Comparison of ENCODE assay signal across 1 cellular context in genomic region chr1:207040181-207040533, GRCh38.
TF ChIP-seq lines count a peak whose summit lies in the region.

No MANE protein-coding gene starts in this region.

TF ChIP-seq in K562, 482 proteins besides CTCF, POLR2A, EP300 and RAD21:
- TF ChIP-seq C11orf30 (IDR thresholded peaks at IDR 0.05; ENCODE audit: low read depth) (peak; percentile 49), HNRNPH1 (optimal IDR thresholded peaks at IDR 0.05; ENCODE audit: low read depth, low read length) (no peak), ZNF253 (CRISPR knock-in tag; conservative IDR thresholded peaks at IDR 0.05) (0 out of 2 replicates have a peak, but pooled peaks have one; percentile 16), KAT7 (CRISPR knock-in tag; IDR thresholded peaks at IDR 0.05; ENCODE audit: borderline replicate concordance) (no peak), ZNF316 (IDR thresholded peaks at IDR 0.05) (peak; percentile 63), GATAD2B (IDR thresholded peaks at IDR 0.05; ENCODE audit: borderline replicate concordance) (no peak), KDM1A (IDR thresholded peaks at IDR 0.05) (peak; percentile 68 to 79)
TF ChIP-seq in K562: peak in this region for 4.
